ENCODE assay signal across 8 cellular contexts in the genomic region with DNA sequence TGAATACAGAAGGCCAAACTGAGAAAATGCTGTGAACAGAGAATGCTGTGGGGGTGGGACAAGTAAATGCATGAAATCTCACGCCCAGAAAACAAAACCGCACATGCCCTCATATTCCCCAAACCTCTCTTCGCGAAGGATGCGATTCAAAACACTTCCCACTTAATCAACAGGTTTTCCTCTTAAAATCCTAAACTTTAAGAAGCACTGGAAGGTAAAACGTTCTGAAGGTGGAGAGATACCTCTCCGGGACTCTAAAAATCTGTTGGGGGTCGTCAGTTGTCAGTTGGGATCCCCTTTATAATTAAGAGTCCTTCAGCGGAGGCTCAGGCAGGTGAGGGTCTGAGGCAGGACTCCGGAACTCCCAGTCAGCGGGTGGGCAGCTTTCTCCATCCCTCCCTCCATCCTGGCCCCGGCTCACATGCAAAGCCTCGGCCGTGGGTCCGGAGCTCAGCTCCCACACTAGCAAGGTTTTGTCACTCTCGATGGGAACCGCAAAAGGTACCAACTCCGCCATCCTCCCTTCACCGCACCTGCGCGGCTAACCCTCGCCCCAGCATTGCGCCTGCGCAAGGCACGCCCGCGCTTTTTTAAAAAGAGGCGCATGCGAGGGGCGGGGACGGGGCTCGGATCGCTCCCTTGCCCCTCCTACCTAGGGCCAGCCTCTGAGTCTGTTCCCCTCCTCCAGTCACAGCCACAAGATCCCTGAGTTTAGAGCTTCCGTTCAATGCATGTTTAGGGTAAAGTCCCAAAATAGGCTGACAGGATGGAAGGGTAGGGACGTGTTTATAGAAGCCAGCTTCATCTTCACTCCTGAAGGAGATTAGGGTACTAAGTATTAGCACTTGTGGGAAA. TPM values are rescaled to one million over a fixed set of nuclear protein-coding genes. Genes with fewer than 3 reads are reported as not detected.
DNase-seq lines count a peak whose midpoint lies in the region; ATAC-seq and TF ChIP-seq lines count a peak whose summit lies in the region.

A gene with protein sequence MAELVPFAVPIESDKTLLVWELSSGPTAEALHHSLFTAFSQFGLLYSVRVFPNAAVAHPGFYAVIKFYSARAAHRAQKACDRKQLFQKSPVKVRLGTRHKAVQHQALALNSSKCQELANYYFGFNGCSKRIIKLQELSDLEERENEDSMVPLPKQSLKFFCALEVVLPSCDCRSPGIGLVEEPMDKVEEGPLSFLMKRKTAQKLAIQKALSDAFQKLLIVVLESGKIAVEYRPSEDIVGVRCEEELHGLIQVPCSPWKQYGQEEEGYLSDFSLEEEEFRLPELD (minus strand): TSS at position 563 of the 855 bp plus-strand sequence. CDS start 46 bp downstream, at position 517.

- peak within 1 kb of the TSS; percentile 59 to 71 for H3K4me3 ChIP-seq in CD4-positive, alpha-beta memory T cell (ENCODE audit: low read length in 2 of 2)
- H3K4me3 ChIP-seq in NB4 (ENCODE audit: low read depth, low read length): peak within 1 kb of the TSS; percentile 78

- TF ChIP-seq POLR2A in NB4 (IDR thresholded peaks at IDR 0.05; ENCODE audit: extremely low read depth, insufficient read length): peak; percentile 52

- no peaks in the 10 kb centered on the region for H3K9me3 ChIP-seq in CD4-positive, alpha-beta memory T cell (ENCODE audit: control insufficient read depth in 1 of 2, low read length in 2 of 2)

- TF ChIP-seq CTCF in NB4 (IDR thresholded peaks at IDR 0.05; ENCODE audit: low read depth, low read length) (no peak), type B pancreatic cell (conservative IDR thresholded peaks at IDR 0.05) (no peak)

- in situ Hi-C loops in SK-MEL-5 (cut with HindIII; ENCODE audit: low pct_unique_long_range_greater_than_20kb, low sequenced_read_pairs): no loop called here

- H3K4me1 Mint-ChIP-seq in CD4-positive, alpha-beta memory T cell: peaks cover 7 to 20% (median 12%) of the 10 kb centered on the region in 4 donors
- H3K4me1 Mint-ChIP-seq in type B pancreatic cell (ENCODE audit: unreplicated experiment): peaks cover 23% of the 10 kb centered on the region

- H3K4me1 ChIP-seq in CD4-positive, alpha-beta memory T cell (ENCODE audit: insufficient read depth, low read length): peaks cover 13% of the 10 kb centered on the region

- H3K36me3 Mint-ChIP-seq in CD4-positive, alpha-beta memory T cell: no peaks in the 10 kb centered on the region
- H3K36me3 Mint-ChIP-seq in type B pancreatic cell: no peaks in the 10 kb centered on the region

- peak; percentile 64 for ATAC-seq in GM21576 (IDR thresholded peaks at IDR 0.05; ENCODE audit: unreplicated experiment)
- peak; percentile 86 for ATAC-seq in Right ventricle myocardium superior (ENCODE audit: poor library complexity)

- intact Hi-C loops in CD4-positive, alpha-beta memory T cell (cut with micrococcal nuclease): no loop called here
- intact Hi-C loops in Right ventricle myocardium superior (cut with DNase I): no loop called here

- no peaks in the 10 kb centered on the region for H3K27me3 Mint-ChIP-seq in CD4-positive, alpha-beta memory T cell
- H3K27me3 Mint-ChIP-seq in type B pancreatic cell: no peaks in the 10 kb centered on the region

- H3K27ac ChIP-seq in CD4-positive, alpha-beta memory T cell (ENCODE audit: low read depth, low read length): no peak within 1 kb of the TSS

- POLR2A ChIA-PET in CD4-positive, alpha-beta memory T cell (lab: Charles Lee; ENCODE audit: partially characterized antibody): interaction anchor here (0.9 to 3.6 kb wide), 7 partner anchors 12 to 59 kb away, joined by 3 to 26 read pairs (median 6); a partner anchor contains a TSS

- CTCF ChIA-PET in CD4-positive, alpha-beta memory T cell (lab: Charles Lee; ENCODE audit: partially characterized antibody): no interaction called here

- peak within 1 kb of the TSS; percentile 19 to 85 (median 80) for H3K27ac Mint-ChIP-seq in CD4-positive, alpha-beta memory T cell
- peak within 1 kb of the TSS; percentile 39 for H3K27ac Mint-ChIP-seq in type B pancreatic cell

- peak; percentile 72 to 78 (median 75) for DNase-seq in CD4-positive, alpha-beta memory T cell
- DNase-seq in NB4 (ENCODE audit: low read depth): peak; percentile 94
- DNase-seq in SK-MEL-5 (ENCODE audit: low read depth, low spot score): peak; percentile 87
- peak; percentile 82 for DNase-seq in activated naive CD4-positive, alpha-beta T cell treated with Interleukin-2 at 50 U/mL for 16 hours
- peak; percentile 74 for DNase-seq in Right ventricle myocardium superior
- peak; percentile 6 for DNase-seq in pons (ENCODE audit: low spot score)
- peak; percentile 89 for DNase-seq in type B pancreatic cell (ENCODE audit: extremely low spot score, unreplicated experiment)

- peak within 1 kb of the TSS; percentile 80 to 86 (median 82) for H3K4me3 Mint-ChIP-seq in CD4-positive, alpha-beta memory T cell
- H3K4me3 Mint-ChIP-seq in type B pancreatic cell: peak within 1 kb of the TSS; percentile 92

- H3K9me3 Mint-ChIP-seq in CD4-positive, alpha-beta memory T cell: no peaks in the 10 kb centered on the region
- no peaks in the 10 kb centered on the region for H3K9me3 Mint-ChIP-seq in type B pancreatic cell

- no peaks in the 10 kb centered on the region for H3K27me3 ChIP-seq in CD4-positive, alpha-beta memory T cell (ENCODE audit: insufficient read depth, low read length)

- H3K36me3 ChIP-seq in CD4-positive, alpha-beta memory T cell (ENCODE audit: insufficient read depth, low read length): no peaks in the 10 kb centered on the region

RNA-seq across cellular contexts. Expression of the gene that starts here (rescaled TPM):
- 1 to 10 TPM in 1 of 2 experiments, under 1 TPM in 1; 0.87 to 1.9 TPM for total RNA-seq in CD4-positive, alpha-beta memory T cell
- under 1 TPM; 0.38 to 0.98 TPM for polyA plus RNA-seq in CD4-positive, alpha-beta memory T cell
- 0.40 and 0.45 TPM in 2 replicates for total RNA-seq in SK-MEL-5 (2014; rRNA removed; shearing (Covaris generic))
- polyA plus RNA-seq in SK-MEL-5 (2015; cell fraction: cytosol; rRNA removed): 0.56 and 1.4 TPM in 2 replicates
- polyA plus RNA-seq in SK-MEL-5 (2015; cell fraction: nucleus; rRNA removed): 3.0 and 8.2 TPM in 2 replicates
- total RNA-seq in Right ventricle myocardium superior: not detected
- total RNA-seq in type B pancreatic cell (ENCODE audit: low replicate concordance): 3.9 and 4.4 TPM in 2 replicates

Comparison
In these comparisons a context has a peak if more than half of its experiments do, and no peak if none do; other contexts are left out.
1. Peak in DNase-seq and ATAC-seq in Right ventricle myocardium superior; RNA of the gene not detected or under 1 TPM.
2. DNase-seq: peak in every context shown above with its lines; median percentile 94 in NB4; 89 in type B pancreatic cell; 87 in SK-MEL-5; 82 in activated naive CD4-positive, alpha-beta T cell treated with Interleukin-2 at 50 U/mL for 16 hours; 75 in CD4-positive, alpha-beta memory T cell; 74 in Right ventricle myocardium superior; 6 in pons.